In genomic region chr1:201930137-201930536, GRCh38 we compare ENCODE assay signal across 23 cellular contexts. TPM values are rescaled to one million over a fixed set of nuclear protein-coding genes. Genes with fewer than 3 reads are reported as not detected.
DNase-seq lines count a peak whose midpoint lies in the region; TF ChIP-seq lines count a peak whose summit lies in the region.
"Had no signal": no experiment of that assay in that cellular context is flagged by ENCODE, and none has a peak within 500 bp of the region (broad histone marks: within the 10 kb centered on the region; RNA-seq: fewer than 3 reads in every experiment).

No MANE protein-coding gene starts in this region.

- TF ChIP-seq CTCF in PC-9 (conservative IDR thresholded peaks at IDR 0.05): no peak
- no peak for TF ChIP-seq CTCF in esophagus muscularis mucosa (IDR thresholded peaks at IDR 0.05)
- no peak for TF ChIP-seq CTCF in sigmoid colon (IDR thresholded peaks at IDR 0.05)
- TF ChIP-seq CTCF in uterus (IDR thresholded peaks at IDR 0.05): no peak

- 0 out of 2 replicates have a peak, but pooled peaks cover 7% of the 10 kb centered on the region for H3F3A ChIP-seq in PC-9 (ENCODE audit: insufficient read depth, low read depth)

- TF ChIP-seq EP300 in esophagus muscularis mucosa (IDR thresholded peaks at IDR 0.05) (no peak), sigmoid colon (IDR thresholded peaks at IDR 0.05) (no peak)

- POLR2A ChIA-PET in PC-9 (lab: Charles Lee; ENCODE audit: unreplicated experiment): no interaction called here

- CTCF ChIA-PET in PC-9 (lab: Charles Lee): interaction anchor here (0.5 kb wide), 1 partner anchor 10 kb away, joined by 4 read pairs; no protein-coding TSS in a partner anchor

- H3K4me1 ChIP-seq in PC-9 (replicated peaks; ENCODE audit: insufficient read depth) (peaks cover 14% of the 10 kb centered on the region), esophagus muscularis mucosa (peaks cover 0 to 100% (median 97%) of the 10 kb centered on the region in 4 donors), sigmoid colon (peaks cover 0 to 98% (median 77%) of the 10 kb centered on the region in 4 donors), uterus (peaks cover 0 to 13% of the 10 kb centered on the region in 2 donors)
- H3K4me1 ChIP-seq: HAP-1 had no signal

- 0 out of 2 replicates have a peak overlapping the region, but pooled peaks have one; percentile 35 for H2AFZ ChIP-seq in PC-9
- H2AFZ ChIP-seq: GM23338 had no signal

- no peaks in the 10 kb centered on the region for H3K79me2 ChIP-seq in PC-9 (ENCODE audit: low read depth)

- H3K27ac ChIP-seq in PC-9 (no peak overlapping the region), esophagus muscularis mucosa (replicated peaks in 1 of 4) (peak overlapping the region; percentile 48 to 95 (median 86)), sigmoid colon (peak overlapping the region; percentile 60 to 97 (median 90)), uterus (peak overlapping the region; percentile 45 to 67)
- H3K27ac ChIP-seq: HL-60, KMS-11 had no signal

- H3K27me3 ChIP-seq in PC-9 (ENCODE audit: insufficient read depth, low read depth): no peaks in the 10 kb centered on the region
- no peaks in the 10 kb centered on the region for H3K27me3 ChIP-seq in esophagus muscularis mucosa
- no peaks in the 10 kb centered on the region for H3K27me3 ChIP-seq in sigmoid colon
- no peaks in the 10 kb centered on the region for H3K27me3 ChIP-seq in uterus

- H3K4me3 ChIP-seq in PC-9 (no peak overlapping the region), esophagus muscularis mucosa (no peak overlapping the region), sigmoid colon (no peak overlapping the region), uterus (no peak overlapping the region)
- H3K4me3 ChIP-seq: GM23338, HAP-1 had no signal

- DNase-seq in PC-9: no peak
- no peak for DNase-seq in esophagus muscularis mucosa (ENCODE audit: extremely low spot score)
- no peak for DNase-seq in sigmoid colon
- DNase-seq in uterus: no peak
- DNase-seq in SW480 (ENCODE audit: low spot score): no peak
- no peak for DNase-seq in T-helper 9 cell
- no peak for DNase-seq in activated T-cell treated with anti-CD3 and anti-CD28 coated beads for 4 hours
- DNase-seq: DMS53; GDM1; NCI-H1105; NCI-H146; NCI-H2029; NCI-H2227 treated with DMSO at 0.1 percent for 48 hours; NCI-H510A treated with DMSO at 0.1 percent for 48 hours; NCI-H748 treated with DMSO at 0.1 percent for 48 hours; NK-92 treated with Interleukin-12 subunit alpha and Interleukin-12 subunit beta, amount 100 ng/mL, for 24 hours had no signal

- no peaks in the 10 kb centered on the region for H3K9me3 ChIP-seq in PC-9 (ENCODE audit: insufficient read depth, low read depth)
- no peaks in the 10 kb centered on the region for H3K9me3 ChIP-seq in esophagus muscularis mucosa
- no peaks in the 10 kb centered on the region for H3K9me3 ChIP-seq in sigmoid colon
- no peaks in the 10 kb centered on the region for H3K9me3 ChIP-seq in uterus
- H3K9me3 ChIP-seq: HAP-1 had no signal

- no peak for TF ChIP-seq POLR2A in esophagus muscularis mucosa (IDR thresholded peaks at IDR 0.05; ENCODE audit: low read depth)
- TF ChIP-seq POLR2A in sigmoid colon (IDR thresholded peaks at IDR 0.05): no peak
- TF ChIP-seq POLR2A in uterus (IDR thresholded peaks at IDR 0.05): no peak

- no peaks in the 10 kb centered on the region for H4K20me1 ChIP-seq in PC-9 (ENCODE audit: insufficient read depth)

- no TSS peak for BruUV-seq in PC-9 (replicated peaks; lab: Mats Ljungman, UMichigan)

- intact Hi-C loops in PC-9 (cut with micrococcal nuclease; ENCODE audit: unreplicated experiment): no loop called here
- intact Hi-C loops in esophagus muscularis mucosa (cut with DNase I): no loop called here
- intact Hi-C loops in sigmoid colon (cut with DNase I): no loop called here
- intact Hi-C loops in uterus (cut with DNase I; ENCODE audit: low total_unique reads): no loop called here

- H3K4me2 ChIP-seq in PC-9: peak overlapping the region; percentile 31; the same call in 1 of the 2 replicates
- H3K4me2 ChIP-seq: GM23338, KMS-11 had no signal

- H3K36me3 ChIP-seq in PC-9 (ENCODE audit: low read depth) (no peaks in the 10 kb centered on the region), esophagus muscularis mucosa (peaks cover 0 to 53% (median 13%) of the 10 kb centered on the region in 4 donors), sigmoid colon (peaks cover 5 to 61% (median 26%) of the 10 kb centered on the region in 4 donors), uterus (no peaks in the 10 kb centered on the region)
- H3K36me3 ChIP-seq: HAP-1 had no signal

- 52% methylated on average over 4 of the region's 4 CpGs for WGBS in esophagus muscularis mucosa
- WGBS in sigmoid colon, 2 donors: 39 to 76% methylated on average over 4 of the region's 4 CpGs

- H3K9me2 ChIP-seq in PC-9 (ENCODE audit: insufficient read depth): no peaks in the 10 kb centered on the region

RNA-seq across cellular contexts. Expression of gene LMOD1, which starts 16.2 kb away (rescaled TPM):
- total RNA-seq in PC-9 (2021) (0.53 and 0.74 TPM in 2 replicates), esophagus muscularis mucosa (1,000 to 10,000 TPM; 1,021 to 1,618 (median 1,290) TPM), sigmoid colon (1,000 to 10,000 TPM in 1 of 4 donors, 100 to 1,000 TPM in 3; 633 to 1,011 (median 785) TPM), uterus (100 to 1,000 TPM in 3 of 4 donors, 10 to 100 TPM in 1; 38.9 to 377 (median 147) TPM)
- polyA plus RNA-seq in sigmoid colon: 10 to 100 TPM in 2 of 3 donors, 1 to 10 TPM in 1; 4.9 to 75.0 (median 15.6) TPM
- total RNA-seq: A172, HT-29 had no signal
- polyA plus RNA-seq: CD14-positive monocyte had no signal

RNA-seq across cellular contexts. Expression of gene TIMM17A, which starts 25.2 kb away (rescaled TPM):
- total RNA-seq in PC-9 (2021): 55.7 and 60.4 TPM in 2 replicates
- 10 to 100 TPM; 30.7 to 46.1 (median 32.4) TPM for total RNA-seq in esophagus muscularis mucosa
- total RNA-seq in sigmoid colon: 10 to 100 TPM; 23.3 to 56.7 (median 38.4) TPM
- 10 to 100 TPM; 48.6 to 71.4 (median 57.7) TPM for polyA plus RNA-seq in sigmoid colon
- total RNA-seq in uterus: 10 to 100 TPM; 18.7 to 34.9 (median 29.7) TPM

RNA-seq across cellular contexts. Expression of gene SHISA4, which starts 41.4 kb away (rescaled TPM):
- total RNA-seq in PC-9 (2021) (22.4 and 28.6 TPM in 2 replicates), esophagus muscularis mucosa (10 to 100 TPM; 20.3 to 31.0 (median 28.5) TPM), sigmoid colon (10 to 100 TPM; 12.7 to 23.7 (median 19.3) TPM), uterus (10 to 100 TPM in 2 of 4 donors, 1 to 10 TPM in 2; 2.1 to 52.8 (median 12.0) TPM)
- 1 to 10 TPM; 3.5 to 6.1 (median 3.6) TPM for polyA plus RNA-seq in sigmoid colon

RNA-seq across cellular contexts. Expression of gene RNPEP, which starts 52.3 kb away (rescaled TPM):
- 108 and 123 TPM in 2 replicates for total RNA-seq in PC-9 (2021)
- total RNA-seq in esophagus muscularis mucosa: 10 to 100 TPM; 33.0 to 49.0 (median 44.0) TPM
- total RNA-seq in sigmoid colon: 10 to 100 TPM; 23.9 to 38.5 (median 32.0) TPM
- 10 to 100 TPM; 59.1 to 86.5 (median 81.7) TPM for polyA plus RNA-seq in sigmoid colon
- total RNA-seq in uterus: 10 to 100 TPM; 17.9 to 64.8 (median 41.7) TPM

Comparison
In these comparisons a context has a peak if more than half of its experiments do, and no peak if none do; other contexts are left out.
1. RNA of gene LMOD1, which starts 16.2 kb away (total RNA-seq): 1,021 to 1,618 TPM in esophagus muscularis mucosa, 633 to 1,011 TPM in sigmoid colon and 38.9 to 377 TPM in uterus; 0.53 to 0.74 TPM in PC-9; every median in the first group is over 10 times any median in the second.